1 cellular context compared by ENCODE assay signal in genomic region chr13:48595330-48596127, GRCh38.
TF ChIP-seq lines count a peak whose summit lies in the region.

No MANE protein-coding gene starts in this region.

TF ChIP-seq in HepG2, 621 proteins besides CTCF, POLR2A, EP300 and RAD21 (continued from another document):
- TF ChIP-seq FOXO4 (CRISPR knock-in tag; conservative IDR thresholded peaks at IDR 0.05) (no peak), KAT8 (CRISPR knock-in tag; IDR thresholded peaks at IDR 0.05) (peak; percentile 61; the same call in 1 of the 2 replicates), ZFP90 (CRISPR knock-in tag; IDR thresholded peaks at IDR 0.05; ENCODE audit: borderline replicate concordance) (no peak), ETV5 (CRISPR knock-in tag; IDR thresholded peaks at IDR 0.05; ENCODE audit: borderline replicate concordance) (peak; percentile 20; the same call in 1 of the 2 replicates), FIP1L1 (IDR thresholded peaks at IDR 0.05; ENCODE audit: borderline replicate concordance, insufficient read depth, low read depth, low read length) (no peak), ZNF530 (CRISPR knock-in tag; IDR thresholded peaks at IDR 0.05; ENCODE audit: low read depth) (no peak), ZNF343 (CRISPR knock-in tag; IDR thresholded peaks at IDR 0.05) (no peak), TCF7L2 (IDR thresholded peaks at IDR 0.05; ENCODE audit: low read depth, low read length) (no peak), TGIF2 (CRISPR knock-in tag; IDR thresholded peaks at IDR 0.05) (no peak), ELF1 (CRISPR knock-in tag; IDR thresholded peaks at IDR 0.05) (peak; percentile 27; the same call in 1 of the 2 replicates), SKIL (CRISPR knock-in tag; IDR thresholded peaks at IDR 0.05; ENCODE audit: borderline replicate concordance) (no peak), HMG20A (CRISPR knock-in tag; IDR thresholded peaks at IDR 0.05; ENCODE audit: borderline replicate concordance) (no peak), ZNF234 (CRISPR knock-in tag; conservative IDR thresholded peaks at IDR 0.05) (no peak)
